In genomic region chr1:48572632-48573258, GRCh38 we compare ENCODE assay signal across 7 cellular contexts.
DNase-seq lines count a peak whose midpoint lies in the region; ATAC-seq and TF ChIP-seq lines count a peak whose summit lies in the region.

No MANE protein-coding gene starts in this region.

- H2AK5ac ChIP-seq in H9 (ENCODE audit: insufficient read length, low read length) = no peak overlapping the region

- H3K9me3 Mint-ChIP-seq in H9 (no peaks in the 10 kb centered on the region; a peak in 1 of 5 replicates), nephron progenitor cell (no peaks in the 10 kb centered on the region)

- H3K9ac ChIP-seq in H9 (ENCODE audit: extremely low read depth, insufficient read length, low read length) = no peak overlapping the region
- no peak overlapping the region for H3K9ac ChIP-seq in fibroblast of lung (ENCODE audit: insufficient read depth, low read length)

- ATAC-seq in HG03442 (IDR thresholded peaks at IDR 0.05; ENCODE audit: unreplicated experiment) = no peak

- no peak overlapping the region for H4K8ac ChIP-seq in H9 (replicated peaks; ENCODE audit: insufficient read length, low read depth, low read length)

- H4K5ac ChIP-seq in H9 (ENCODE audit: insufficient read length, low read depth, low read length) = no peak overlapping the region

- no peak overlapping the region for H3K4me3 Mint-ChIP-seq in H9
- no peak overlapping the region for H3K4me3 Mint-ChIP-seq in nephron progenitor cell

- H3K4me2 ChIP-seq in H9 (ENCODE audit: insufficient read depth, insufficient read length, low read length) = no peak overlapping the region
- no peak overlapping the region for H3K4me2 ChIP-seq in fibroblast of lung (ENCODE audit: extremely low read depth, insufficient read depth, low read length)

- no peak overlapping the region for H3K56ac ChIP-seq in H9 (ENCODE audit: insufficient read length, low read depth, low read length)

- no peak overlapping the region for H2BK120ac ChIP-seq in H9 (ENCODE audit: low read depth, low read length, poor library complexity, severe bottlenecking)

- no peaks in the 10 kb centered on the region for H3K79me1 ChIP-seq in H9 (ENCODE audit: insufficient read depth, low read depth, low read length, poor library complexity, severe bottlenecking)

- H3K27me3 ChIP-seq in H9 (ENCODE audit: insufficient read depth, low read length) = no peaks in the 10 kb centered on the region
- no peaks in the 10 kb centered on the region for H3K27me3 ChIP-seq in fibroblast of lung (ENCODE audit: control insufficient read depth, insufficient read depth, low read length)

- H3T11ph ChIP-seq in H9 (ENCODE audit: low read length) = no peak overlapping the region

- H3K4ac ChIP-seq in H9 (ENCODE audit: low read depth, low read length) = no peak overlapping the region

- no peaks in the 10 kb centered on the region for H3K4me1 ChIP-seq in H9 (ENCODE audit: insufficient read depth, low read length)
- H3K4me1 ChIP-seq in fibroblast of lung (ENCODE audit: control insufficient read depth, extremely low read depth, insufficient read depth, low read length) = no peaks in the 10 kb centered on the region

- H3K27ac Mint-ChIP-seq in H9 = no peak overlapping the region
- H3K27ac Mint-ChIP-seq in nephron progenitor cell = no peak overlapping the region

- no peak overlapping the region for H2BK15ac ChIP-seq in H9 (ENCODE audit: low read depth, low read length)

- no peaks in the 10 kb centered on the region for H3K36me3 Mint-ChIP-seq in H9 (ENCODE audit: insufficient read depth in 1 of 3, low read depth in 3 of 3)
- no peaks in the 10 kb centered on the region for H3K36me3 Mint-ChIP-seq in nephron progenitor cell (ENCODE audit: low read depth)

- H3K23ac ChIP-seq in H9 (ENCODE audit: insufficient read length, low read depth, low read length) = no peak overlapping the region

- CTCF ChIA-PET in GM10248 (lab: Yijun Ruan, JAX) = interaction anchor here (0.8 to 1.7 kb wide), 6 partner anchors 8 to 1760 kb away, joined by 3 to 8 read pairs (median 4); no protein-coding TSS in a partner anchor

- H2AFZ ChIP-seq in H9 (ENCODE audit: low read length) (no peak overlapping the region), fibroblast of lung (ENCODE audit: low read length) (no peak overlapping the region)

- POLR2A ChIA-PET in GM10248 (lab: Yijun Ruan, JAX) = no interaction called here

- no peak overlapping the region for H2BK20ac ChIP-seq in H9 (ENCODE audit: low read depth, low read length, poor library complexity, severe bottlenecking)

- H2BK12ac ChIP-seq in H9 (ENCODE audit: insufficient read length, low read depth, low read length) = no peak overlapping the region

- no peaks in the 10 kb centered on the region for H3K36me3 ChIP-seq in fibroblast of lung (ENCODE audit: control insufficient read depth, insufficient read depth, low read length)

- no peak overlapping the region for H3K18ac ChIP-seq in H9 (ENCODE audit: insufficient read length, low read depth, low read length)

- TF ChIP-seq CTCF in GM10248 (IDR thresholded peaks at IDR 0.05; ENCODE audit: control extremely low read depth, extremely low read depth, low read depth, missing control alignments) = peak; percentile 60
- TF ChIP-seq CTCF in H9 (conservative IDR thresholded peaks at IDR 0.05) = peak; percentile 90
- TF ChIP-seq CTCF in fibroblast of lung (conservative IDR thresholded peaks at IDR 0.05 in 1 of 2, IDR thresholded peaks at IDR 0.05 in 1 of 2; ENCODE audit: low read depth in 1 of 2, low read length in 2 of 2) = peak; percentile 46 to 63
- TF ChIP-seq CTCF in nephron progenitor cell (IDR thresholded peaks at IDR 0.05) = peak; percentile 66

- no peaks in the 10 kb centered on the region for H3K9me3 ChIP-seq in H9 (ENCODE audit: control insufficient read depth, low read depth, low read length)
- no peaks in the 10 kb centered on the region for H3K9me3 ChIP-seq in fibroblast of lung (ENCODE audit: control insufficient read depth, insufficient read depth, low read depth, low read length)

- no peaks in the 10 kb centered on the region for H3K23me2 ChIP-seq in H9 (ENCODE audit: insufficient read length, low read depth, low read length, poor library complexity, severe bottlenecking)

- H3K79me2 ChIP-seq in H9 (ENCODE audit: insufficient read depth, low read length) = no peaks in the 10 kb centered on the region
- H3K79me2 ChIP-seq in fibroblast of lung (ENCODE audit: control insufficient read depth, insufficient read depth, low read length) = no peaks in the 10 kb centered on the region

- no peak overlapping the region for H3K4me3 ChIP-seq in fibroblast of lung (replicated peaks in 1 of 4; ENCODE audit: control extremely low read depth in 1 of 4, insufficient read depth in 1 of 4, low read depth in 3 of 4, low read length in 4 of 4)

- WGBS in H9 (ENCODE audit: extremely low coverage, insufficient read length, low lambda C conversion rate) = no CpG with 5 or more reads among the region's 7 CpGs

- H4K91ac ChIP-seq in H9 (ENCODE audit: insufficient read length, low read depth, low read length) = no peak overlapping the region

- no peaks in the 10 kb centered on the region for H4K20me1 ChIP-seq in H9 (ENCODE audit: control insufficient read depth, insufficient read depth, insufficient read length)
- no peaks in the 10 kb centered on the region for H4K20me1 ChIP-seq in fibroblast of lung (ENCODE audit: control insufficient read depth, extremely low read depth, insufficient read depth, low read length)

- peaks cover 3% of the 10 kb centered on the region; the same call in 1 of the 2 replicates for H3K27me3 Mint-ChIP-seq in H9 (ENCODE audit: low read depth)
- peaks cover 25% of the 10 kb centered on the region for H3K27me3 Mint-ChIP-seq in nephron progenitor cell (ENCODE audit: low read depth, poor library complexity)

- H3K27ac ChIP-seq in H9 (ENCODE audit: insufficient read length, low read depth, low read length) (no peak overlapping the region), fibroblast of lung (ENCODE audit: insufficient read depth, low read length) (no peak overlapping the region)

- DNase-seq in GM10248 (ENCODE audit: extremely low spot score) (peak; percentile 39), H9 (peak; percentile 93), NCI-H128 (lab: John Stamatoyannopoulos, UW; ENCODE audit: unreplicated experiment) (peak; percentile 78), SK-N-DZ (ENCODE audit: low spot score) (peak; percentile 86), fibroblast of lung (ENCODE audit: low read depth in 2 of 2) (peak; percentile 50 to 58), nephron progenitor cell (peak; percentile 70)

- no peak overlapping the region for H3K14ac ChIP-seq in H9 (ENCODE audit: insufficient read depth, low read length)

- peaks cover 5 to 7% of the 10 kb centered on the region in 2 experiments for H3K4me1 Mint-ChIP-seq in H9
- H3K4me1 Mint-ChIP-seq in nephron progenitor cell = no peaks in the 10 kb centered on the region

- H2BK5ac ChIP-seq in H9 (ENCODE audit: insufficient read length, low read length) = no peak overlapping the region

Comparison
In these comparisons a context has a peak if more than half of its experiments do, and no peak if none do; other contexts are left out.
1. DNase-seq: peak in every context shown above with its lines; median percentile 93 in H9; 86 in SK-N-DZ; 78 in NCI-H128; 70 in nephron progenitor cell; 54 in fibroblast of lung; 39 in GM10248.